In the genomic region with DNA sequence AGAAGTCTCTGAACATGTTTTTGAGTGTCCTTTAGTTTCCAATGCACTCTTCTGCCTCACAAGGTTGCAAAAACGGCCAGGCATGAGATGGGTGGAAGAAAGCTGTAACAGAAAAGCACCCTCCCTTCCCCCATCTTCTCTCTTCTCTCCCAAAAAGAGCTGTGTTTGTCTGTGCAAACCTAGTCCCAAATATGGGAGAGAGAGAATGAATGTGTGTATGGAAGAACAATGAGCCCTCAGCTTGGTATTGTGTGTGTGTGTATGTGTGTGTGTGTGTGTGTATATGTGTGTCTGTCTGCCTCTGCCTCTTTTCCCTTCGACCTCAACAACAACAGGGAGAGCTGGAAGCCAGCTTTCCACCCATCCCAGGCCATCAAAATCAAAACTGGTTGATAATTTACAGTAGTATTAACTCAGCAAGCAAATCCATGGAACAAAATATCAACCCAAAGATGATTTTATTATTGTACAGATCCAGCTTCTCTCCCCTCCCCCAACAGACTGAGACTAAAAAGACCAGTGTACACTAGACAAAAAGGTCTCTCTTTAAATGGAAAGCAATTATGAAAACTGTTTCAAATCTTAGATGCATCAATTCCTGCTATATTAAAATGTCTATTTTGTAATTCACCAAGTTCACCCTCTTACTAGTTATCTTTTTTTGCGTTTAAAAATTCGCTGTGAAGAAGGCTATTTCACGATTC, we compare ENCODE assay signal across 8 cellular contexts. TPM values are rescaled to one million over a fixed set of nuclear protein-coding genes. Genes with fewer than 3 reads are reported as not detected.
DNase-seq lines count a peak whose midpoint lies in the region; ATAC-seq, FAIRE-seq and TF ChIP-seq lines count a peak whose summit lies in the region.

No MANE protein-coding gene starts in this region.

- no peak for ATAC-seq in natural killer cell treated with Interleukin-12 subunit alpha and Interleukin-12 subunit beta and Interleukin-15 and Interleukin-18, amount 100 ng/mL, for 72 hours
- ATAC-seq in HG02642 (IDR thresholded peaks at IDR 0.05; ENCODE audit: poor library complexity, unreplicated experiment), result no peak

- H3K23ac ChIP-seq in H1 (ENCODE audit: insufficient read length), result no peak overlapping the region

- TF ChIP-seq EP300 in H1 (IDR thresholded peaks at IDR 0.05; ENCODE audit: borderline replicate concordance in 1 of 2, low read depth in 2 of 2, low read length in 2 of 2), result no peak

- H3K27ac Mint-ChIP-seq in natural killer cell treated with Interleukin-12 subunit alpha and Interleukin-12 subunit beta and Interleukin-15 and Interleukin-18, amount 100 ng/mL, for 72 hours, result peak overlapping the region; percentile 92 to 98

- DNase-seq in activated CD8-positive, alpha-beta memory T cell treated with anti-CD3 and anti-CD28 coated beads for 24 hours, result peak; percentile 42
- DNase-seq in activated CD8-positive, alpha-beta memory T cell treated with anti-CD3 and anti-CD28 coated beads, Interleukin-2, amount 50 U/mL, for 48 hours, result no peak
- DNase-seq in OCI-M1 (lab: John Stamatoyannopoulos, UW) (peak; percentile 54), H1 (ENCODE audit: low read depth in 1 of 2, low spot score in 2 of 2) (no peak), cortex of kidney (lab: John Stamatoyannopoulos, UW) (no peak), dedifferentiated amniotic fluid mesenchymal stem cell (ENCODE audit: extremely low spot score) (no peak)
- no peak for DNase-seq in natural killer cell treated with Interleukin-12 subunit alpha and Interleukin-12 subunit beta and Interleukin-15 and Interleukin-18, amount 100 ng/mL, for 72 hours (ENCODE audit: low spot score)

- peak overlapping the region; percentile 79 to 92 for H3K4me2 ChIP-seq in H1 (ENCODE audit: insufficient read depth in 1 of 2, low read depth in 2 of 2, low read length in 2 of 2)

- peak overlapping the region in 1 of 4 experiments; percentile 61; a peak in 2 of 7 replicates for H3K9ac ChIP-seq in H1 (replicated peaks in 1 of 4; ENCODE audit: extremely low read depth in 1 of 4, low read depth in 3 of 4, low read length in 3 of 4)

- CTCF ChIA-PET in H1 (lab: Charles Lee; ENCODE audit: partially characterized antibody), result interaction anchor here (0.6 to 3.5 kb wide), 12 partner anchors 10 to 106 kb away, joined by 3 to 27 read pairs (median 4); no protein-coding TSS in a partner anchor

- peaks cover 3 to 7% (median 4%) of the 10 kb centered on the region in 4 experiments; a peak in 5 of 7 replicates for H3K4me1 ChIP-seq in H1 (replicated peaks in 1 of 4; ENCODE audit: control insufficient read depth in 3 of 4, insufficient read depth in 4 of 4, low read length in 3 of 4)

- H3K79me2 ChIP-seq in H1 (ENCODE audit: control insufficient read depth in 1 of 2, insufficient read depth in 2 of 2, low read length in 2 of 2), result peaks cover 18 to 63% of the 10 kb centered on the region in 2 experiments

- H3K27me3 ChIP-seq in H1 (replicated peaks in 1 of 4; ENCODE audit: control insufficient read depth in 3 of 4, extremely low read depth in 1 of 4, insufficient read depth in 3 of 4, low read length in 3 of 4), result no peaks in the 10 kb centered on the region

- peak overlapping the region; percentile 34 to 95 (median 92) for H3K4me3 ChIP-seq in H1 (ENCODE audit: extremely low read depth in 1 of 4, insufficient read depth in 2 of 4, low read depth in 3 of 4, low read length in 4 of 4)

- no peak for TF ChIP-seq CTCF in H1 (IDR thresholded peaks at IDR 0.05; ENCODE audit: control extremely low read depth in 1 of 3, insufficient read depth in 1 of 3, low read depth in 1 of 3, low read length in 3 of 3)

- H3K9me3 ChIP-seq in H1 (ENCODE audit: insufficient read depth in 2 of 2, low read depth in 1 of 2, low read length in 1 of 2), result no peaks in the 10 kb centered on the region

- H3K23me2 ChIP-seq in H1 (ENCODE audit: low read depth, low read length), result peaks cover 5% of the 10 kb centered on the region

- peak overlapping the region; percentile 89 for H3K4me3 Mint-ChIP-seq in natural killer cell treated with Interleukin-12 subunit alpha and Interleukin-12 subunit beta and Interleukin-15 and Interleukin-18, amount 100 ng/mL, for 72 hours

- H4K5ac ChIP-seq in H1 (ENCODE audit: insufficient read length, low read depth, low read length), result no peak overlapping the region

- H4K20me1 ChIP-seq in H1 (replicated peaks in 1 of 2; ENCODE audit: control insufficient read depth in 1 of 2, insufficient read depth in 2 of 2, low read length in 2 of 2), result peaks cover 6 to 9% of the 10 kb centered on the region in 2 experiments

- H4K8ac ChIP-seq in H1 (ENCODE audit: extremely low read depth, insufficient read depth, low read length), result no peak overlapping the region

- no peak overlapping the region for H2AK5ac ChIP-seq in H1 (ENCODE audit: low read depth, low read length)

- H2BK12ac ChIP-seq in H1 (ENCODE audit: low read depth, low read length), result peak overlapping the region; percentile 13; the same call in 1 of the 2 replicates

- H3K36me3 Mint-ChIP-seq in natural killer cell treated with Interleukin-12 subunit alpha and Interleukin-12 subunit beta and Interleukin-15 and Interleukin-18, amount 100 ng/mL, for 72 hours, result no peaks in the 10 kb centered on the region

- no peak overlapping the region for H2BK15ac ChIP-seq in H1 (ENCODE audit: low read length)

- peaks cover 32 to 46% of the 10 kb centered on the region in 2 donors for H3K4me1 Mint-ChIP-seq in natural killer cell treated with Interleukin-12 subunit alpha and Interleukin-12 subunit beta and Interleukin-15 and Interleukin-18, amount 100 ng/mL, for 72 hours (ENCODE audit: low read depth in 2 of 2)

- POLR2A ChIA-PET in H1 (lab: Charles Lee; ENCODE audit: partially characterized antibody), result interaction anchor here (0.5 to 1.8 kb wide), 7 partner anchors 12 to 133 kb away, joined by 3 to 8 read pairs (median 3); no protein-coding TSS in a partner anchor

- no peak for FAIRE-seq in H1 (lab: Jason Lieb, UNC)

- peaks cover 9% of the 10 kb centered on the region; the same call in 1 of the 2 replicates for H3K79me1 ChIP-seq in H1 (ENCODE audit: low read depth, low read length)

- H3K14ac ChIP-seq in H1 (ENCODE audit: insufficient read length), result no peak overlapping the region

- 0 out of 2 replicates have a peak overlapping the region, but pooled peaks have one; percentile 62 for H3K18ac ChIP-seq in H1 (ENCODE audit: extremely low read depth, low read length)

- peak overlapping the region; percentile 67 for H4K91ac ChIP-seq in H1 (replicated peaks; ENCODE audit: insufficient read length, low read length)

- H3K36me3 ChIP-seq in H1 (ENCODE audit: control insufficient read depth in 2 of 4, insufficient read depth in 4 of 4, low read length in 3 of 4), result no peaks in the 10 kb centered on the region

- TF ChIP-seq RAD21 in H1 (IDR thresholded peaks at IDR 0.05 in 1 of 2, conservative IDR thresholded peaks at IDR 0.05 in 1 of 2; ENCODE audit: low read depth in 2 of 2, low read length in 2 of 2), result no peak

- H2BK5ac ChIP-seq in H1 (ENCODE audit: low read depth, low read length), result peak overlapping the region; percentile 47; the same call in 1 of the 2 replicates

- no peak overlapping the region for H2AFZ ChIP-seq in H1 (ENCODE audit: low read length)

- H3K9me3 Mint-ChIP-seq in natural killer cell treated with Interleukin-12 subunit alpha and Interleukin-12 subunit beta and Interleukin-15 and Interleukin-18, amount 100 ng/mL, for 72 hours, result no peaks in the 10 kb centered on the region

- no peak overlapping the region for H3K4ac ChIP-seq in H1 (replicated peaks; ENCODE audit: insufficient read length, low read depth, low read length)

- TF ChIP-seq POLR2A in H1 (IDR thresholded peaks at IDR 0.05; ENCODE audit: control extremely low read depth in 1 of 2, low read depth in 2 of 2, low read length in 2 of 2), result no peak

- no peak overlapping the region for H2BK120ac ChIP-seq in H1 (replicated peaks; ENCODE audit: low read depth, low read length)

- no peaks in the 10 kb centered on the region for H3K27me3 Mint-ChIP-seq in natural killer cell treated with Interleukin-12 subunit alpha and Interleukin-12 subunit beta and Interleukin-15 and Interleukin-18, amount 100 ng/mL, for 72 hours

- no peak overlapping the region for H2BK20ac ChIP-seq in H1 (ENCODE audit: low read length)

- no peak overlapping the region for H3K56ac ChIP-seq in H1 (replicated peaks; ENCODE audit: insufficient read length, low read depth, low read length)

- no peak overlapping the region for H3K27ac ChIP-seq in H1 (ENCODE audit: low read depth, low read length)

- 50% methylated on average over 5 of the region's 5 CpGs; no CpG with 5 or more reads in 1 of the 2 experiments for WGBS in H1 (ENCODE audit: extremely low coverage in 1 of 2, insufficient coverage in 1 of 2, insufficient read length in 1 of 2, insufficient replicate concordance in 2 of 2, low coverage in 1 of 2, low lambda C conversion rate in 2 of 2, missing lambda C conversion rate in 1 of 2), 2 experiments

TF ChIP-seq in H1, 55 proteins besides CTCF, POLR2A, EP300 and RAD21 (continues in another document):
- TF ChIP-seq NRF1 (IDR thresholded peaks at IDR 0.05; ENCODE audit: low read depth, low read length), result no peak
- no peak for TF ChIP-seq RFX5 (IDR thresholded peaks at IDR 0.05; ENCODE audit: borderline replicate concordance, low read depth, low read length)
- TF ChIP-seq JUN (IDR thresholded peaks at IDR 0.05; ENCODE audit: low read depth, low read length), result no peak
- TF ChIP-seq KDM1A (IDR thresholded peaks at IDR 0.05; ENCODE audit: borderline replicate concordance, low read length), result no peak
- TF ChIP-seq CHD1 (IDR thresholded peaks at IDR 0.05; ENCODE audit: low read depth, low read length), result no peak
- no peak for TF ChIP-seq EGR1 (IDR thresholded peaks at IDR 0.05; ENCODE audit: borderline replicate concordance, low read depth, low read length)
- TF ChIP-seq SIX5 (IDR thresholded peaks at IDR 0.05; ENCODE audit: low read depth, low read length), result no peak
- no peak for TF ChIP-seq TBP (IDR thresholded peaks at IDR 0.05; ENCODE audit: low read depth, low read length)
- TF ChIP-seq CBX5 (IDR thresholded peaks at IDR 0.05; ENCODE audit: low read depth, low read length), result no peak
- TF ChIP-seq, protein P1, sequence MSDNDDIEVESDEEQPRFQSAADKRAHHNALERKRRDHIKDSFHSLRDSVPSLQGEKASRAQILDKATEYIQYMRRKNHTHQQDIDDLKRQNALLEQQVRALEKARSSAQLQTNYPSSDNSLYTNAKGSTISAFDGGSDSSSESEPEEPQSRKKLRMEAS (IDR thresholded peaks at IDR 0.05), result no peak

RNA-seq across cellular contexts. Expression of a gene that starts 1.7 kb away (rescaled TPM):
- total RNA-seq in H1 (2021; fragmentation: NEBNext Ultra II Directional; extraction: Animal tissue kit (Norgen Biotek cat#: 25700)), result 126 and 142 TPM in 2 replicates
- polyA plus RNA-seq in H1 (2011; rRNA removed), result 15.3 and 17.5 TPM in 2 replicates
- polyA plus RNA-seq in H1 (2011; cell fraction: cytosol; rRNA removed), result 10.6 TPM
- 92.6 TPM for polyA plus RNA-seq in H1 (2011; cell fraction: nucleus; rRNA removed)
- polyA plus RNA-seq in H1 (2012, experiment 1 of 2), result 63.0 to 85.2 TPM (median 68.9 TPM) in 4 replicates
- polyA plus RNA-seq in H1 (2012, experiment 2 of 2), result 48.9 TPM
- polyA plus RNA-seq in H1 (2013, experiment 1 of 2), result 54.3 TPM
- polyA plus RNA-seq in H1 (2013, experiment 2 of 2), result 52.9 TPM
- 140 and 169 TPM in 2 replicates for polyA minus RNA-seq in H1 (2011; rRNA and poly(A)+ RNA removed)
- polyA minus RNA-seq in H1 (2011; cell fraction: cytosol; rRNA and poly(A)+ RNA removed), result 66.2 TPM
- polyA minus RNA-seq in H1 (2011; cell fraction: nucleus; rRNA and poly(A)+ RNA removed), result 188 TPM
- total RNA-seq in natural killer cell treated with Interleukin-12 subunit alpha and Interleukin-12 subunit beta and Interleukin-15 and Interleukin-18, amount 100 ng/mL, for 72 hours, result 10 to 100 TPM; 38.2 to 72.4 TPM

Comparison
In these comparisons a context has a peak if more than half of its experiments do, and no peak if none do; other contexts are left out.
1. DNase-seq: peak in activated CD8-positive, alpha-beta memory T cell treated with anti-CD3 and anti-CD28 coated beads for 24 hours (single experiment) and OCI-M1 (single experiment); none in activated CD8-positive, alpha-beta memory T cell treated with anti-CD3 and anti-CD28 coated beads, Interleukin-2, amount 50 U/mL, for 48 hours (single experiment), H1 (0 of 2), natural killer cell treated with Interleukin-12 subunit alpha and Interleukin-12 subunit beta and Interleukin-15 and Interleukin-18, amount 100 ng/mL, for 72 hours (single experiment), cortex of kidney (single experiment) and dedifferentiated amniotic fluid mesenchymal stem cell (single experiment).